14 cellular contexts compared by ENCODE assay signal in the genomic region with DNA sequence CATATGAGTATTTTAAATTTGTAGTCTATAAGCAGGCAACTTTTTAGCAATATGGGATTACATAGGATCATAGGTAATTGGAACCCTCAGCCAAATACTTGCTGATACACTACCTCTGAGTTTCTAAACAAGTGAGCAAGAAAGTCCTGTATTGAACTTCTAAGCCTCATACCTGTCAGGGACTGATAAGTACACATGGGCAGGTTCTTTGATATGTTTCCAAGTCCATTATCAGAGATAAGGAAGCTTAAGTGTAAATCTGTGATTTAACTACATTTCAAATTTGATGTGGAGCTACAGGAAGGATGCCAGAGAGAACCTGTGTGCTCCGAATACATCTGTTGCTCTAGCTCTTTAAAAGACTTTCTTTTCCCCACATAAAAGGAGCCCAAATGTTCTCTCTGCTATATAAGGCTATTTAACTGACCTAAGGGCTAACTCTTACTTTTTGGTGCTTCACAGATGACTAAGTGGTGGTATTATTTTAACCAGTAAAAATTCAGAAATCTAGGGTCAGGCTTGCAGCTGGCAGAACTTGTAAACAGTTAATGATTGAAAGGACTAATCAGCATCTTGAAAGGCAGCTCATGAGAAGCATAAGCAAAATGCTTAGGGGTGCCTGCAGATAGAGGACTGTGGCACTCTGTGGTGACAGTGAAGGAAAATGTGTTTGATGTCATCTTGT.
DNase-seq lines count a peak whose midpoint lies in the region; ATAC-seq and TF ChIP-seq lines count a peak whose summit lies in the region.
"Had no signal": no experiment of that assay in that cellular context is flagged by ENCODE, and none has a peak within 500 bp of the region (broad histone marks: within the 10 kb centered on the region; RNA-seq: fewer than 3 reads in every experiment).

No MANE protein-coding gene starts in this region.

- peak; percentile 97 for ATAC-seq in GM18870 (IDR thresholded peaks at IDR 0.05; ENCODE audit: unreplicated experiment)
- ATAC-seq in GM21737 (IDR thresholded peaks at IDR 0.05; ENCODE audit: unreplicated experiment): peak; percentile 92
- peak; percentile 96 for ATAC-seq in HG03378 (IDR thresholded peaks at IDR 0.05; ENCODE audit: unreplicated experiment)

- H3K27me3 ChIP-seq in kidney epithelial cell (ENCODE audit: control insufficient read depth, insufficient read depth, low read length): no peaks in the 10 kb centered on the region

- TF ChIP-seq CTCF in kidney epithelial cell (IDR thresholded peaks at IDR 0.05; ENCODE audit: insufficient read depth, low read length, poor library complexity, severe bottlenecking): no peak

- DNase-seq in kidney epithelial cell (ENCODE audit: low read depth) (peak; percentile 83), epidermal melanocyte (ENCODE audit: insufficient read length, low spot score) (no peak), NCI-H774 (lab: John Stamatoyannopoulos, UW) (no peak)
- no peak for DNase-seq in stimulated activated CD4-positive, alpha-beta T cell treated with anti-CD3 and anti-CD28 coated beads, Interleukin-4, amount 100 ng/mL, for 4 hours
- no peak for DNase-seq in activated CD8-positive, alpha-beta memory T cell treated with anti-CD3 and anti-CD28 coated beads, Interleukin-2, amount 50 U/mL, for 48 hours
- DNase-seq: activated gamma-delta T cell treated with Interleukin-2 at 50 U/mL for 16 hours; DND-41; midbrain; NCI-H510A; stimulated activated CD4-positive, alpha-beta T cell treated with anti-CD3 and anti-CD28 coated beads, Interleukin-1b, Interleukin-23, amount 100 ng/mL, for 48 hours; trophoblast cell had no signal

- H3K36me3 ChIP-seq in kidney epithelial cell (ENCODE audit: control insufficient read depth, insufficient read depth, low read length): no peaks in the 10 kb centered on the region

- H3K4me3 ChIP-seq in kidney epithelial cell (ENCODE audit: low read depth, low read length): no peak overlapping the region
